ENCODE assay signal across 1 cellular context in genomic region chr17:46182961-46183360, GRCh38.
TF ChIP-seq lines count a peak whose summit lies in the region.

No MANE protein-coding gene starts in this region.

TF ChIP-seq in IMR-90, 13 proteins besides CTCF, POLR2A, EP300 and RAD21 (continued from another document):
- TF ChIP-seq CHD1 (IDR thresholded peaks at IDR 0.05; ENCODE audit: low read depth, low read length) (no peak), NFE2L2 (IDR thresholded peaks at IDR 0.05; ENCODE audit: low read depth, low read length) (no peak), MAZ (IDR thresholded peaks at IDR 0.05; ENCODE audit: borderline replicate concordance, low read depth, low read length) (no peak), CEBPB (IDR thresholded peaks at IDR 0.05; ENCODE audit: low read depth, low read length) (no peak)
